Comparison of ENCODE assay signal across 17 cellular contexts in the genomic region with DNA sequence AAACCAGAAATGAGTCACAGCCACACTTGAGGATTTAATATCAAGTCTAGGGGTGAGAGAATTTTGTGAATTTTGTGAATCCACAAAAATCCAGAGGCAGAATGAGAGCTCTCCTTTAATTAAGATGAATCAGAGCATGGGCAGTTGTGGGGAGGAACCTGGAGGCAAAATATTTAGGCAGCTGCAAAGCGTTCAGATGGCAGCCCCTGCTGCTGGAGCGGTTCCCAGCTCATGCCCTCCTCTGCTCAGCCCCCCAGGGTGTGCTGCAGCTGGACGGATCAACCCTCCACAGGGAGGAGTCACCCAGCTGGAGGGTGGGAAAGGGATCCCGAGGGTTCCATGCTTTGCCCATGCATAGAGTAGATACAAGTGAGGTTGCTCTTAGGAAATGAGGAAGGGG. TPM values are rescaled to one million over a fixed set of nuclear protein-coding genes. Genes with fewer than 3 reads are reported as not detected.
DNase-seq lines count a peak whose midpoint lies in the region; ATAC-seq and TF ChIP-seq lines count a peak whose summit lies in the region.
"Had no signal": no experiment of that assay in that cellular context is flagged by ENCODE, and none has a peak within 500 bp of the region (broad histone marks: within the 10 kb centered on the region; RNA-seq: fewer than 3 reads in every experiment).

No MANE protein-coding gene starts in this region.

- no peak overlapping the region for H2BK5ac ChIP-seq in neuronal stem cell (ENCODE audit: low read length)

- H3K23ac ChIP-seq in neuronal stem cell (ENCODE audit: low read depth, low read length, poor library complexity), result no peak overlapping the region

- H4K8ac ChIP-seq in neuronal stem cell (ENCODE audit: low read depth, low read length), result no peak overlapping the region

- H3K4me3 ChIP-seq in AG10803 (ENCODE audit: low read length), result no peak overlapping the region
- no peak overlapping the region for H3K4me3 ChIP-seq in neuronal stem cell (ENCODE audit: low read length in 2 of 2)
- H3K4me3 ChIP-seq in foreskin fibroblast (ENCODE audit: low read depth in 1 of 2, low read length in 2 of 2), result no peak overlapping the region

- no peak overlapping the region for H3K4me2 ChIP-seq in neuronal stem cell (ENCODE audit: insufficient read depth, low read length, poor library complexity, severe bottlenecking)
- H3K4me2 ChIP-seq: KMS-11 had no signal

- no peak overlapping the region for H3K9ac ChIP-seq in neuronal stem cell (ENCODE audit: low read depth, low read length, poor library complexity)
- H3K9ac ChIP-seq: KMS-11 had no signal

- no peak overlapping the region for H4K91ac ChIP-seq in neuronal stem cell (ENCODE audit: low read depth, low read length, poor library complexity)

- WGBS in neuronal stem cell (ENCODE audit: extremely low coverage in 2 of 2, insufficient read length in 2 of 2, insufficient replicate concordance in 1 of 2), 2 donors, result no CpG with 5 or more reads among the region's 4 CpGs

- H2BK12ac ChIP-seq in neuronal stem cell (ENCODE audit: low read length), result no peak overlapping the region

- no peak overlapping the region for H2AFZ ChIP-seq in neuronal stem cell (ENCODE audit: low read length)

- H3K4ac ChIP-seq in neuronal stem cell (ENCODE audit: low read length), result no peak overlapping the region

- H3K79me1 ChIP-seq in neuronal stem cell (ENCODE audit: low read depth, low read length), result no peaks in the 10 kb centered on the region

- H3K36me3 ChIP-seq in neuronal stem cell (replicated peaks in 1 of 2; ENCODE audit: control insufficient read depth in 2 of 2, insufficient read depth in 2 of 2, low read length in 2 of 2), result no peaks in the 10 kb centered on the region

- no peak overlapping the region for H3K27ac ChIP-seq in neuronal stem cell (replicated peaks; ENCODE audit: low read length)
- H3K27ac ChIP-seq: C4-2B, KMS-11 had no signal

- TF ChIP-seq CTCF in AG10803 (conservative IDR thresholded peaks at IDR 0.05; ENCODE audit: low read length) (no peak), foreskin fibroblast (IDR thresholded peaks at IDR 0.05; ENCODE audit: low read depth, low read length) (no peak)

- DNase-seq in AG10803 (ENCODE audit: low read depth) (peak; percentile 64), EH (ENCODE audit: low read depth) (peak; percentile 13), NCI-H69 (lab: John Stamatoyannopoulos, UW) (peak; percentile 3), neuronal stem cell (ENCODE audit: low spot score) (no peak), NCI-H2107 treated with DMSO at 0.1 percent for 48 hours (lab: John Stamatoyannopoulos, UW; ENCODE audit: unreplicated experiment) (no peak), foreskin fibroblast (no peak)
- DNase-seq: HFFc6, MM.1S, NCI-H1417 treated with DMSO at 0.1 percent for 48 hours, NCI-H774, Right ventricle myocardium superior, T-helper 17 cell had no signal

- no peak overlapping the region for H2BK120ac ChIP-seq in neuronal stem cell (ENCODE audit: low read depth, low read length)

- no peaks in the 10 kb centered on the region for H3K4me1 ChIP-seq in neuronal stem cell (ENCODE audit: control insufficient read depth in 2 of 2, insufficient read depth in 1 of 2, low read depth in 1 of 2, low read length in 2 of 2)

- H3K18ac ChIP-seq in neuronal stem cell (ENCODE audit: low read length), result peak overlapping the region; percentile 15

- H2AK5ac ChIP-seq in neuronal stem cell (ENCODE audit: low read depth, low read length), result no peak overlapping the region

- no peak overlapping the region for H3K14ac ChIP-seq in neuronal stem cell (ENCODE audit: low read length)

- peaks cover 0 to 6% (median 0%) of the 10 kb centered on the region in 3 experiments for H3K27me3 ChIP-seq in neuronal stem cell (ENCODE audit: control insufficient read depth in 3 of 3, insufficient read depth in 3 of 3, low read depth in 1 of 3, low read length in 3 of 3)

- H3K9me3 ChIP-seq in neuronal stem cell (replicated peaks in 1 of 2; ENCODE audit: control insufficient read depth in 2 of 2, insufficient read depth in 1 of 2, low read depth in 1 of 2, low read length in 2 of 2), result no peaks in the 10 kb centered on the region

- ATAC-seq in HG03342 (IDR thresholded peaks at IDR 0.05; ENCODE audit: unreplicated experiment), result no peak
- ATAC-seq: Panc1, T-helper 17 cell had no signal

- no peak overlapping the region for H2BK15ac ChIP-seq in neuronal stem cell (ENCODE audit: low read length)

RNA-seq across cellular contexts. Expression of gene IRX6, which starts 43.4 kb away (rescaled TPM):
- 0.07 TPM for polyA plus RNA-seq in neuronal stem cell (2013, experiment 1 of 2)
- polyA plus RNA-seq in neuronal stem cell (2013, experiment 2 of 2), result 0.06 TPM
- polyA plus RNA-seq: H1 had no signal

Comparison
In these comparisons a context has a peak if more than half of its experiments do, and no peak if none do; other contexts are left out.
1. DNase-seq: peak in AG10803 (single experiment), EH (single experiment) and NCI-H69 (single experiment); none in neuronal stem cell (single experiment), NCI-H2107 treated with DMSO at 0.1 percent for 48 hours (single experiment) and foreskin fibroblast (0 of 2).